In genomic region chr11:56842829-56843794, GRCh38 we compare ENCODE assay signal across 17 cellular contexts.
DNase-seq lines count a peak whose midpoint lies in the region; ATAC-seq and TF ChIP-seq lines count a peak whose summit lies in the region.
"Had no signal": no experiment of that assay in that cellular context is flagged by ENCODE, and none has a peak within 500 bp of the region (broad histone marks: within the 10 kb centered on the region; RNA-seq: fewer than 3 reads in every experiment).

No MANE protein-coding gene starts in this region.

- 0 out of 3 replicates have a peak, but pooled peaks have one; percentile 33 for ATAC-seq in RWPE2 (ENCODE audit: low read depth)

- in situ Hi-C loops in brain microvascular endothelial cell (cut with HindIII; ENCODE audit: low pct_ligation_motif_present, low sequenced_read_pairs), result no loop called here

- H3K4me3 ChIP-seq in RWPE2 (ENCODE audit: severe bottlenecking) (no peak overlapping the region), brain microvascular endothelial cell (ENCODE audit: low read depth, low read length) (no peak overlapping the region)

- H3K27me3 ChIP-seq in RWPE2 (ENCODE audit: insufficient read depth, poor library complexity, severe bottlenecking) (no peaks in the 10 kb centered on the region), brain microvascular endothelial cell (replicated peaks) (no peaks in the 10 kb centered on the region)

- H3K4me1 ChIP-seq in RWPE2 (ENCODE audit: insufficient read depth, poor library complexity, severe bottlenecking), result no peaks in the 10 kb centered on the region

- H3K9me3 ChIP-seq in RWPE2 (ENCODE audit: severe bottlenecking), result no peaks in the 10 kb centered on the region
- H3K9me3 ChIP-seq: SK-N-SH had no signal

- no peak overlapping the region for H3K27ac ChIP-seq in RWPE2 (ENCODE audit: poor library complexity, severe bottlenecking)
- no peak overlapping the region for H3K27ac ChIP-seq in brain microvascular endothelial cell
- H3K27ac ChIP-seq: 22Rv1 had no signal

- H3K36me3 ChIP-seq in RWPE2 (ENCODE audit: low read depth) (no peaks in the 10 kb centered on the region), brain microvascular endothelial cell (replicated peaks) (no peaks in the 10 kb centered on the region)

- peak; percentile 38 for DNase-seq in DMS153 (lab: John Stamatoyannopoulos, UW)
- no peak for DNase-seq in DMS153 treated with DMSO at 0.1 percent for 48 hours (lab: John Stamatoyannopoulos, UW; ENCODE audit: unreplicated experiment)
- DNase-seq in RWPE2 (ENCODE audit: low spot score), result no peak
- peak; percentile 65 for DNase-seq in foreskin melanocyte
- peak; percentile 4 for DNase-seq in myocyte (ENCODE audit: low read depth)
- no peak for DNase-seq in NK-92 (lab: John Stamatoyannopoulos, UW; ENCODE audit: unreplicated experiment)
- DNase-seq in brain microvascular endothelial cell, result no peak
- DNase-seq in NCI-H1417 (lab: John Stamatoyannopoulos, UW), result no peak
- DNase-seq: NCI-H1092 treated with DMSO at 0.1 percent for 48 hours, NCI-H1694, NCI-H2081 treated with DMSO at 0.1 percent for 48 hours, NCI-H226, NCI-H524 treated with DMSO at 0.1 percent for 48 hours, OCI-M1, SHP77, SK-N-SH had no signal

- TF ChIP-seq CTCF in RWPE2 (IDR thresholded peaks at IDR 0.05; ENCODE audit: poor library complexity, severe bottlenecking), result no peak
- no peak for TF ChIP-seq CTCF in brain microvascular endothelial cell (IDR thresholded peaks at IDR 0.05; ENCODE audit: low read depth, low read length, missing control alignments)

Comparison
In these comparisons a context has a peak if more than half of its experiments do, and no peak if none do; other contexts are left out.
1. DNase-seq: peak in DMS153 (single experiment), foreskin melanocyte (single experiment) and myocyte (single experiment); none in DMS153 treated with DMSO at 0.1 percent for 48 hours (single experiment), RWPE2 (single experiment), NK-92 (single experiment), brain microvascular endothelial cell (single experiment) and NCI-H1417 (0 of 3).